In genomic region chr13:34153428-34154180, GRCh38 we compare ENCODE assay signal across 22 cellular contexts.
DNase-seq lines count a peak whose midpoint lies in the region; ATAC-seq and TF ChIP-seq lines count a peak whose summit lies in the region.
"Had no signal": no experiment of that assay in that cellular context is flagged by ENCODE, and none has a peak within 500 bp of the region (broad histone marks: within the 10 kb centered on the region; RNA-seq: fewer than 3 reads in every experiment).

No MANE protein-coding gene starts in this region.

- H3K4me3 ChIP-seq in HUES48 (ENCODE audit: low read depth, low read length), result no peak overlapping the region
- H3K4me3 ChIP-seq in body of pancreas, result no peak overlapping the region
- no peak overlapping the region for H3K4me3 ChIP-seq in naive thymus-derived CD4-positive, alpha-beta T cell (ENCODE audit: low read length)
- H3K4me3 ChIP-seq: dorsolateral prefrontal cortex, esophagus squamous epithelium, SJSA1 had no signal

- H3K9me3 ChIP-seq in HUES48 (ENCODE audit: control insufficient read depth, insufficient read depth, low read length) (no peaks in the 10 kb centered on the region), body of pancreas (no peaks in the 10 kb centered on the region)
- no peaks in the 10 kb centered on the region for H3K9me3 ChIP-seq in naive thymus-derived CD4-positive, alpha-beta T cell (ENCODE audit: control insufficient read depth in 2 of 3, low read length in 3 of 3)
- H3K9me3 ChIP-seq: esophagus squamous epithelium, SJSA1 had no signal

- 0 out of 2 replicates have a peak, but pooled peaks cover 2% of the 10 kb centered on the region for H3K4me1 ChIP-seq in HUES48 (ENCODE audit: control insufficient read depth, insufficient read depth, low read length)
- H3K4me1 ChIP-seq in body of pancreas, result peaks cover 35% of the 10 kb centered on the region
- no peaks in the 10 kb centered on the region for H3K4me1 ChIP-seq in naive thymus-derived CD4-positive, alpha-beta T cell (ENCODE audit: control insufficient read depth in 2 of 2, insufficient read depth in 2 of 2, low read length in 2 of 2)

- peaks cover 0 to 3% (median 0%) of the 10 kb centered on the region in 5 donors for H3K36me3 Mint-ChIP-seq in naive thymus-derived CD4-positive, alpha-beta T cell
- H3K36me3 Mint-ChIP-seq: activated naive CD4-positive, alpha-beta T cell treated with anti-CD3 and anti-CD28 coated beads, Interleukin-2, amount 10 ng/mL, durations not matched to agents 7 days and 5 days; IgD-negative memory B cell had no signal

- peak; percentile 75 for DNase-seq in A172 (ENCODE audit: low spot score)
- no peak for DNase-seq in body of pancreas
- peak; percentile 18 for DNase-seq in mucosa of gallbladder (ENCODE audit: low spot score)
- DNase-seq in naive thymus-derived CD4-positive, alpha-beta T cell, result no peak
- DNase-seq in islet precursor cell, result no peak
- no peak for DNase-seq in NCI-H2081 (lab: John Stamatoyannopoulos, UW)
- DNase-seq: activated naive CD4-positive, alpha-beta T cell treated with anti-CD3 and anti-CD28 coated beads, Interleukin-2, amount 10 ng/mL, durations not matched to agents 7 days and 5 days; activated T-cell treated with anti-CD3 and anti-CD28 coated beads for 4 hours; brain microvascular endothelial cell; dorsolateral prefrontal cortex; esophagus squamous epithelium; glutamatergic neuron; MV-4-11; NCI-H2029 treated with DMSO at 0.1 percent for 48 hours; NCI-H524 treated with DMSO at 0.1 percent for 48 hours; stimulated activated naive CD4-positive, alpha-beta T cell treated with Interleukin-2 at 50 U/mL for 16 hours; T-helper 9 cell had no signal

- H3K27me3 ChIP-seq in HUES48 (ENCODE audit: control insufficient read depth, insufficient read depth, low read length) (no peaks in the 10 kb centered on the region), body of pancreas (no peaks in the 10 kb centered on the region)
- H3K27me3 ChIP-seq in naive thymus-derived CD4-positive, alpha-beta T cell (ENCODE audit: control insufficient read depth in 2 of 2, insufficient read depth in 2 of 2, low read length in 2 of 2), result no peaks in the 10 kb centered on the region
- H3K27me3 ChIP-seq: brain microvascular endothelial cell, SJSA1 had no signal

- H3K36me3 ChIP-seq in HUES48 (ENCODE audit: control insufficient read depth, insufficient read depth, low read length) (no peaks in the 10 kb centered on the region), body of pancreas (replicated peaks in 1 of 2; ENCODE audit: insufficient read depth in 1 of 2, low read depth in 2 of 2) (no peaks in the 10 kb centered on the region)
- H3K36me3 ChIP-seq in naive thymus-derived CD4-positive, alpha-beta T cell (ENCODE audit: control insufficient read depth in 2 of 3, insufficient read depth in 3 of 3, low read length in 3 of 3), result no peaks in the 10 kb centered on the region
- H3K36me3 ChIP-seq: brain microvascular endothelial cell, esophagus squamous epithelium, SJSA1 had no signal

- TF ChIP-seq POLR2A in body of pancreas (IDR thresholded peaks at IDR 0.05), result no peak

- WGBS in body of pancreas, 2 donors, result 36 to 39% methylated on average over 12 of the region's 12 CpGs

- peaks cover 5 to 20% (median 16%) of the 10 kb centered on the region in 5 donors for H3K27me3 Mint-ChIP-seq in naive thymus-derived CD4-positive, alpha-beta T cell

- H3K9me3 Mint-ChIP-seq in naive thymus-derived CD4-positive, alpha-beta T cell, result peaks cover 0 to 9% (median 2%) of the 10 kb centered on the region in 11 donors
- H3K9me3 Mint-ChIP-seq: activated naive CD4-positive, alpha-beta T cell treated with anti-CD3 and anti-CD28 coated beads, Interleukin-2, amount 10 ng/mL, durations not matched to agents 7 days and 5 days; IgD-negative memory B cell had no signal

- POLR2A ChIA-PET in naive thymus-derived CD4-positive, alpha-beta T cell (lab: Charles Lee), result no interaction called here

- H3K4me3 Mint-ChIP-seq in naive thymus-derived CD4-positive, alpha-beta T cell, result no peak overlapping the region
- H3K4me3 Mint-ChIP-seq: activated naive CD4-positive, alpha-beta T cell treated with anti-CD3 and anti-CD28 coated beads, Interleukin-2, amount 10 ng/mL, durations not matched to agents 7 days and 5 days; IgD-negative memory B cell; neural crest cell had no signal

- H3K27ac ChIP-seq in HUES48 (ENCODE audit: low read depth, low read length) (peak overlapping the region; percentile 35), body of pancreas (peak overlapping the region in 3 of 4 donors; percentile 44 to 82 (median 57))
- H3K27ac ChIP-seq in naive thymus-derived CD4-positive, alpha-beta T cell (ENCODE audit: low read depth, low read length), result no peak overlapping the region
- H3K27ac ChIP-seq: brain microvascular endothelial cell, dorsolateral prefrontal cortex, esophagus squamous epithelium, SJSA1 had no signal

- no peak overlapping the region for H3K9ac ChIP-seq in HUES48 (ENCODE audit: low read depth, low read length)

- H3K27ac Mint-ChIP-seq in naive thymus-derived CD4-positive, alpha-beta T cell, result no peak overlapping the region
- H3K27ac Mint-ChIP-seq: activated naive CD4-positive, alpha-beta T cell treated with anti-CD3 and anti-CD28 coated beads, Interleukin-2, amount 10 ng/mL, durations not matched to agents 7 days and 5 days; IgD-negative memory B cell had no signal

- H3K4me1 Mint-ChIP-seq in naive thymus-derived CD4-positive, alpha-beta T cell, result peaks cover 0 to 23% (median 0%) of the 10 kb centered on the region in 7 donors

- TF ChIP-seq CTCF in body of pancreas (IDR thresholded peaks at IDR 0.05), result no peak

- CTCF ChIA-PET in naive thymus-derived CD4-positive, alpha-beta T cell (lab: Charles Lee), result no interaction called here

- ATAC-seq in body of pancreas, result no peak
- ATAC-seq in GM21619 (IDR thresholded peaks at IDR 0.05; ENCODE audit: unreplicated experiment), result no peak
- ATAC-seq in naive thymus-derived CD4-positive, alpha-beta T cell, result no peak

- intact Hi-C loops in body of pancreas (cut with DNase I), result no loop called here
- intact Hi-C loops in naive thymus-derived CD4-positive, alpha-beta T cell (cut with micrococcal nuclease), result no loop called here

Comparison
In these comparisons a context has a peak if more than half of its experiments do, and no peak if none do; other contexts are left out.
1. DNase-seq: peak in A172 (single experiment) and mucosa of gallbladder (single experiment); none in body of pancreas (0 of 4), naive thymus-derived CD4-positive, alpha-beta T cell (0 of 9), islet precursor cell (single experiment) and NCI-H2081 (0 of 2).